Comparison of ENCODE assay signal across 1 cellular context in genomic region chr3:24042879-24043567, GRCh38.
TF ChIP-seq lines count a peak whose summit lies in the region.

No MANE protein-coding gene starts in this region.

TF ChIP-seq in WTC11, 78 proteins besides CTCF, POLR2A, EP300 and RAD21 (continued from another document):
- TF ChIP-seq, protein P1, sequence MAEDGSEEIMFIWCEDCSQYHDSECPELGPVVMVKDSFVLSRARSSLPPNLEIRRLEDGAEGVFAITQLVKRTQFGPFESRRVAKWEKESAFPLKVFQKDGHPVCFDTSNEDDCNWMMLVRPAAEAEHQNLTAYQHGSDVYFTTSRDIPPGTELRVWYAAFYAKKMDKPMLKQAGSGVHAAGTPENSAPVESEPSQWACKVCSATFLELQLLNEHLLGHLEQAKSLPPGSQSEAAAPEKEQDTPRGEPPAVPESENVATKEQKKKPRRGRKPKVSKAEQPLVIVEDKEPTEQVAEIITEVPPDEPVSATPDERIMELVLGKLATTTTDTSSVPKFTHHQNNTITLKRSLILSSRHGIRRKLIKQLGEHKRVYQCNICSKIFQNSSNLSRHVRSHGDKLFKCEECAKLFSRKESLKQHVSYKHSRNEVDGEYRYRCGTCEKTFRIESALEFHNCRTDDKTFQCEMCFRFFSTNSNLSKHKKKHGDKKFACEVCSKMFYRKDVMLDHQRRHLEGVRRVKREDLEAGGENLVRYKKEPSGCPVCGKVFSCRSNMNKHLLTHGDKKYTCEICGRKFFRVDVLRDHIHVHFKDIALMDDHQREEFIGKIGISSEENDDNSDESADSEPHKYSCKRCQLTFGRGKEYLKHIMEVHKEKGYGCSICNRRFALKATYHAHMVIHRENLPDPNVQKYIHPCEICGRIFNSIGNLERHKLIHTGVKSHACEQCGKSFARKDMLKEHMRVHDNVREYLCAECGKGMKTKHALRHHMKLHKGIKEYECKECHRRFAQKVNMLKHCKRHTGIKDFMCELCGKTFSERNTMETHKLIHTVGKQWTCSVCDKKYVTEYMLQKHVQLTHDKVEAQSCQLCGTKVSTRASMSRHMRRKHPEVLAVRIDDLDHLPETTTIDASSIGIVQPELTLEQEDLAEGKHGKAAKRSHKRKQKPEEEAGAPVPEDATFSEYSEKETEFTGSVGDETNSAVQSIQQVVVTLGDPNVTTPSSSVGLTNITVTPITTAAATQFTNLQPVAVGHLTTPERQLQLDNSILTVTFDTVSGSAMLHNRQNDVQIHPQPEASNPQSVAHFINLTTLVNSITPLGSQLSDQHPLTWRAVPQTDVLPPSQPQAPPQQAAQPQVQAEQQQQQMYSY (CRISPR knock-in tag; IDR thresholded peaks at IDR 0.05), result no peak
